Comparison of ENCODE assay signal across 1 cellular context in genomic region chr5:69432412-69433206, GRCh38.
TF ChIP-seq lines count a peak whose summit lies in the region.

No MANE protein-coding gene starts in this region.

TF ChIP-seq in K562, 482 proteins besides CTCF, POLR2A, EP300 and RAD21 (continued from another document):
- TF ChIP-seq FOS (IDR thresholded peaks at IDR 0.05; ENCODE audit: extremely low read depth, insufficient read length), result no peak
- no peak for TF ChIP-seq MIER1 (IDR thresholded peaks at IDR 0.05; ENCODE audit: low read depth)
- no peak for TF ChIP-seq ATF7 (IDR thresholded peaks at IDR 0.05)
- no peak for TF ChIP-seq ZNF133 (CRISPR knock-in tag; IDR thresholded peaks at IDR 0.05)
- TF ChIP-seq ZNF830 (CRISPR knock-in tag; IDR thresholded peaks at IDR 0.05), result no peak
- no peak for TF ChIP-seq ZKSCAN1 (IDR thresholded peaks at IDR 0.05; ENCODE audit: low read depth, low read length)
- TF ChIP-seq TBP (optimal IDR thresholded peaks at IDR 0.05; ENCODE audit: low read depth, low read length), result no peak
- no peak for TF ChIP-seq HMG20B (CRISPR knock-in tag; IDR thresholded peaks at IDR 0.05)
- TF ChIP-seq YY1 (IDR thresholded peaks at IDR 0.05; ENCODE audit: borderline replicate concordance in 1 of 3, control insufficient read depth in 1 of 3, extremely low read depth in 1 of 3, insufficient read depth in 3 of 3, insufficient read length in 1 of 3, insufficient replicate concordance in 2 of 3, low read depth in 1 of 3, low read length in 2 of 3), result no peak
TF ChIP-seq in K562: peak in this region for 0.
